ENCODE assay signal across 14 cellular contexts in the genomic region with DNA sequence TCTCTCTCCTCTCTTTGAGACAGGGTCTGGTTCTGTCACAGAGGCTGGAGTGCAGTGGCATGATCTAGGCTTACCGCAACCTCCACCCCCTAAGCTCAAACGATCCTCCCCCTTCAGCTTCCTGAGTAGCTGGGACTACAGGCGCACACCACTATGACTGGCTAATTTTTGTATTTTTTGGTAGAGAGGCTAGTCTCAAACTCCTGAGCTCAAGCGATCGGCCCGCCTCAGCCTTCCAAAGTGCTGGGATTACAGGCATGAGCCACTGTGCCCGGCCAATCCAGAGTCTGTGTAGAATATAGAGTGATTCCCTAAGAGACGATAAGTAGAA. TPM values are rescaled to one million over a fixed set of nuclear protein-coding genes. Genes with fewer than 3 reads are reported as not detected.
DNase-seq lines count a peak whose midpoint lies in the region; ATAC-seq and TF ChIP-seq lines count a peak whose summit lies in the region.
"Had no signal": no experiment of that assay in that cellular context is flagged by ENCODE, and none has a peak within 500 bp of the region (broad histone marks: within the 10 kb centered on the region; RNA-seq: fewer than 3 reads in every experiment).

No MANE protein-coding gene starts in this region.

- H3K4me3 Mint-ChIP-seq in activated CD4-positive, alpha-beta memory T cell treated with anti-CD3 and anti-CD28 coated beads, Interleukin-2, amount 10 ng/mL, durations not matched to agents 7 days and 5 days: peak overlapping the region; percentile 30

- no peak overlapping the region for H3K27ac ChIP-seq in A673 (ENCODE audit: low read depth, low read length, poor library complexity, severe bottlenecking)
- H3K27ac ChIP-seq: gastroesophageal sphincter, SJSA1, vagina had no signal

- peaks cover 22% of the 10 kb centered on the region for H3K36me3 Mint-ChIP-seq in activated CD4-positive, alpha-beta memory T cell treated with anti-CD3 and anti-CD28 coated beads, Interleukin-2, amount 10 ng/mL, durations not matched to agents 7 days and 5 days (ENCODE audit: low read depth)

- ATAC-seq in HG02798 (IDR thresholded peaks at IDR 0.05; ENCODE audit: poor library complexity, unreplicated experiment): no peak
- ATAC-seq in HG03175 (IDR thresholded peaks at IDR 0.05; ENCODE audit: unreplicated experiment): no peak
- ATAC-seq: gastroesophageal sphincter had no signal

- in situ Hi-C loops in HAP-1 (cut with MboI; ENCODE audit: low sequenced_read_pairs): no loop called here

- intact Hi-C loops in A673 (cut with micrococcal nuclease; ENCODE audit: unreplicated experiment): no loop called here

- H3K9me3 Mint-ChIP-seq in activated CD4-positive, alpha-beta memory T cell treated with anti-CD3 and anti-CD28 coated beads, Interleukin-2, amount 10 ng/mL, durations not matched to agents 7 days and 5 days: peaks cover 3% of the 10 kb centered on the region

- TF ChIP-seq CTCF in A673 (conservative IDR thresholded peaks at IDR 0.05; ENCODE audit: low read depth, low read length): no peak

- POLR2A ChIA-PET in activated CD4-positive, alpha-beta memory T cell treated with anti-CD3 and anti-CD28 coated beads, Interleukin-2, amount 10 ng/mL, durations not matched to agents 7 days and 5 days (lab: Charles Lee): interaction anchor here (0.8 to 4.7 kb wide), 3 partner anchors 18 to 120 kb away, joined by 3 to 45 read pairs (median 3); no protein-coding TSS in a partner anchor
- POLR2A ChIA-PET in A673 (lab: Charles Lee; ENCODE audit: low non-redundant PET): no interaction called here

- no peaks in the 10 kb centered on the region for H3K27me3 Mint-ChIP-seq in activated CD4-positive, alpha-beta memory T cell treated with anti-CD3 and anti-CD28 coated beads, Interleukin-2, amount 10 ng/mL, durations not matched to agents 7 days and 5 days

- DNase-seq in stimulated activated CD4-positive, alpha-beta T cell treated with anti-CD3 and anti-CD28 coated beads, Interleukin-1b, Interleukin-23, amount 100 ng/mL, for 48 hours: peak; percentile 63
- DNase-seq in stimulated activated CD4-positive, alpha-beta T cell treated with anti-CD3 and anti-CD28 coated beads, Interleukin-2, amount 100 ng/mL, for 48 hours: no peak
- peak; percentile 71 for DNase-seq in activated CD4-positive, alpha-beta memory T cell treated with anti-CD3 and anti-CD28 coated beads, Interleukin-2, amount 10 ng/mL, durations not matched to agents 7 days and 5 days
- DNase-seq in effector CD8-positive, alpha-beta T cell (lab: John Stamatoyannopoulos, UW): peak; percentile 24
- DNase-seq in HAP-1 (ENCODE audit: low spot score in 2 of 2) (no peak), A673 (ENCODE audit: low spot score) (no peak)
- DNase-seq: ACHN, cortex of kidney, NCI-H524 treated with DMSO at 0.1 percent for 48 hours had no signal

- CTCF ChIA-PET in activated CD4-positive, alpha-beta memory T cell treated with anti-CD3 and anti-CD28 coated beads, Interleukin-2, amount 10 ng/mL, durations not matched to agents 7 days and 5 days (lab: Charles Lee): interaction anchor here (2.0 kb wide), 1 partner anchor 281 kb away, joined by 9 read pairs; no protein-coding TSS in a partner anchor
- CTCF ChIA-PET in A673 (lab: Charles Lee): no interaction called here

- H3K4me1 ChIP-seq in HAP-1 (no peaks in the 10 kb centered on the region), A673 (ENCODE audit: insufficient read depth, low read length, poor library complexity, severe bottlenecking) (no peaks in the 10 kb centered on the region)
- H3K4me1 ChIP-seq: gastroesophageal sphincter, SJSA1, vagina had no signal

- H3K36me3 ChIP-seq in HAP-1 (replicated peaks): peaks cover 15% of the 10 kb centered on the region
- peaks cover 10% of the 10 kb centered on the region for H3K36me3 ChIP-seq in A673 (ENCODE audit: insufficient read depth, low read length, poor library complexity, severe bottlenecking)
- H3K36me3 ChIP-seq: SJSA1, vagina had no signal

- no peak overlapping the region for H3K4me3 ChIP-seq in HAP-1
- H3K4me3 ChIP-seq in A673 (ENCODE audit: low read depth, low read length, poor library complexity, severe bottlenecking): no peak overlapping the region
- H3K4me3 ChIP-seq: gastroesophageal sphincter, SJSA1, vagina had no signal

- no peaks in the 10 kb centered on the region for H3K9me3 ChIP-seq in HAP-1
- no peaks in the 10 kb centered on the region for H3K9me3 ChIP-seq in A673 (ENCODE audit: low read depth, low read length, poor library complexity, severe bottlenecking)
- H3K9me3 ChIP-seq: gastroesophageal sphincter, SJSA1, vagina had no signal

- no peaks in the 10 kb centered on the region for H3K27me3 ChIP-seq in HAP-1 (ENCODE audit: low read depth)
- H3K27me3 ChIP-seq in A673 (replicated peaks; ENCODE audit: insufficient read depth, low read depth, low read length, poor library complexity): no peaks in the 10 kb centered on the region
- H3K27me3 ChIP-seq: SJSA1, vagina had no signal

- H3K4me1 Mint-ChIP-seq in activated CD4-positive, alpha-beta memory T cell treated with anti-CD3 and anti-CD28 coated beads, Interleukin-2, amount 10 ng/mL, durations not matched to agents 7 days and 5 days: peaks cover 67% of the 10 kb centered on the region

- H3K27ac Mint-ChIP-seq in activated CD4-positive, alpha-beta memory T cell treated with anti-CD3 and anti-CD28 coated beads, Interleukin-2, amount 10 ng/mL, durations not matched to agents 7 days and 5 days: peak overlapping the region; percentile 100

- BruUV-seq in A673 (replicated peaks; lab: Mats Ljungman, UMichigan): no TSS peak

RNA-seq across cellular contexts. Expression of a gene that starts 27.4 kb away (rescaled TPM):
- 10 to 100 TPM; 85.5 to 85.6 TPM for total RNA-seq in activated CD4-positive, alpha-beta memory T cell treated with anti-CD3 and anti-CD28 coated beads, Interleukin-2, amount 10 ng/mL, durations not matched to agents 7 days and 5 days
- 6.0 and 7.7 TPM in 2 replicates for total RNA-seq in A673 (2021)

Comparison
In these comparisons a context has a peak if more than half of its experiments do, and no peak if none do; other contexts are left out.
1. DNase-seq: peak in stimulated activated CD4-positive, alpha-beta T cell treated with anti-CD3 and anti-CD28 coated beads, Interleukin-1b, Interleukin-23, amount 100 ng/mL, for 48 hours (single experiment), activated CD4-positive, alpha-beta memory T cell treated with anti-CD3 and anti-CD28 coated beads, Interleukin-2, amount 10 ng/mL, durations not matched to agents 7 days and 5 days (single experiment) and effector CD8-positive, alpha-beta T cell (single experiment); none in stimulated activated CD4-positive, alpha-beta T cell treated with anti-CD3 and anti-CD28 coated beads, Interleukin-2, amount 100 ng/mL, for 48 hours (0 of 2), HAP-1 (0 of 2) and A673 (single experiment).